Comparison of ENCODE assay signal across 1 cellular context in genomic region chr2:189363559-189363958, GRCh38.
TF ChIP-seq lines count a peak whose summit lies in the region.

No MANE protein-coding gene starts in this region.

TF ChIP-seq in SK-N-SH treated with all-trans-retinoic acid at 6 μM for 48 hours, 23 proteins besides CTCF, POLR2A, EP300 and RAD21 (continued from another document):
- TF ChIP-seq, protein P1, sequence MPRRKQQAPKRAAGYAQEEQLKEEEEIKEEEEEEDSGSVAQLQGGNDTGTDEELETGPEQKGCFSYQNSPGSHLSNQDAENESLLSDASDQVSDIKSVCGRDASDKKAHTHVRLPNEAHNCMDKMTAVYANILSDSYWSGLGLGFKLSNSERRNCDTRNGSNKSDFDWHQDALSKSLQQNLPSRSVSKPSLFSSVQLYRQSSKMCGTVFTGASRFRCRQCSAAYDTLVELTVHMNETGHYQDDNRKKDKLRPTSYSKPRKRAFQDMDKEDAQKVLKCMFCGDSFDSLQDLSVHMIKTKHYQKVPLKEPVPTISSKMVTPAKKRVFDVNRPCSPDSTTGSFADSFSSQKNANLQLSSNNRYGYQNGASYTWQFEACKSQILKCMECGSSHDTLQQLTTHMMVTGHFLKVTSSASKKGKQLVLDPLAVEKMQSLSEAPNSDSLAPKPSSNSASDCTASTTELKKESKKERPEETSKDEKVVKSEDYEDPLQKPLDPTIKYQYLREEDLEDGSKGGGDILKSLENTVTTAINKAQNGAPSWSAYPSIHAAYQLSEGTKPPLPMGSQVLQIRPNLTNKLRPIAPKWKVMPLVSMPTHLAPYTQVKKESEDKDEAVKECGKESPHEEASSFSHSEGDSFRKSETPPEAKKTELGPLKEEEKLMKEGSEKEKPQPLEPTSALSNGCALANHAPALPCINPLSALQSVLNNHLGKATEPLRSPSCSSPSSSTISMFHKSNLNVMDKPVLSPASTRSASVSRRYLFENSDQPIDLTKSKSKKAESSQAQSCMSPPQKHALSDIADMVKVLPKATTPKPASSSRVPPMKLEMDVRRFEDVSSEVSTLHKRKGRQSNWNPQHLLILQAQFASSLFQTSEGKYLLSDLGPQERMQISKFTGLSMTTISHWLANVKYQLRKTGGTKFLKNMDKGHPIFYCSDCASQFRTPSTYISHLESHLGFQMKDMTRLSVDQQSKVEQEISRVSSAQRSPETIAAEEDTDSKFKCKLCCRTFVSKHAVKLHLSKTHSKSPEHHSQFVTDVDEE (CRISPR knock-in tag; IDR thresholded peaks at IDR 0.05): no peak
- TF ChIP-seq ESRRG (CRISPR knock-in tag; IDR thresholded peaks at IDR 0.05): no peak
- no peak for TF ChIP-seq CSDC2 (CRISPR knock-in tag; IDR thresholded peaks at IDR 0.05)
- TF ChIP-seq CSRNP3 (CRISPR knock-in tag; IDR thresholded peaks at IDR 0.05): no peak
- TF ChIP-seq ZC3H10 (CRISPR knock-in tag; IDR thresholded peaks at IDR 0.05): no peak
